ENCODE assay signal across 36 cellular contexts in the genomic region with DNA sequence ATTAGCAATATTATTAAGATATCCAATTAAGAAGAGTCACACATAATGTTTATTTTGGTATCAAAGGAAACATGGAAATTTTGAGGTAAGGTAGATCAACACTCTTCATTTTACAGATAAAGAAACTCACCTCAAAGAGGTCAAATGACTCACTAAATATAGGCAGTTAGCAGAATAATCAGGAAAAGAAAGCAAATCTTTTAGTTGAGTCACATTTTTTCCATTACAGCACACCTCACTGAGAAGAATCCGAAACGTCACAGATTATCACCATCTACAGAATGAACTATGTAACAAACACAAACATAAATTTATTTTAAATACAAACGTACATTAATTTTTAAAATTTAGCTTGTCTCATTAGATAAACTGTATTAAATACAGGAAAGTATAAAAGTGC.
"Had no signal": no experiment of that assay in that cellular context is flagged by ENCODE, and none has a peak within 500 bp of the region (broad histone marks: within the 10 kb centered on the region; RNA-seq: fewer than 3 reads in every experiment).

No MANE protein-coding gene starts in this region.

- H3K4me3 ChIP-seq: body of pancreas, breast epithelium, Peyer's patch, SJSA1 had no signal

- H3K27me3 ChIP-seq: body of pancreas, breast epithelium, Peyer's patch, SJSA1 had no signal

- H3K27ac ChIP-seq: body of pancreas, breast epithelium, KMS-11, Peyer's patch, SJSA1, VCaP had no signal

- H3K9me3 ChIP-seq: body of pancreas, Peyer's patch, SJSA1 had no signal

- H3K4me1 ChIP-seq: body of pancreas, breast epithelium, Peyer's patch, SJSA1 had no signal

- H3K36me3 ChIP-seq: breast epithelium, Peyer's patch, SJSA1 had no signal

- H3K4me2 ChIP-seq: KMS-11 had no signal

- H3K9ac ChIP-seq: KMS-11 had no signal

- DNase-seq: activated B cell treated with CpG ODN at 0.5 μM for 24 hours; activated CD4-positive, alpha-beta T cell treated with anti-CD3 and anti-CD28 coated beads for 1 hour; activated CD4-positive, alpha-beta T cell treated with anti-CD3 and anti-CD28 coated beads for 48 hours; activated CD8-positive, alpha-beta T cell treated with anti-CD3 and anti-CD28 coated beads for 36 hours; activated effector memory CD4-positive, alpha-beta T cell treated with anti-CD3 and anti-CD28 coated beads, Interleukin-2, amount 50 U/mL, for 16 hours; activated naive CD4-positive, alpha-beta T cell; activated naive CD4-positive, alpha-beta T cell treated with anti-CD3 and anti-CD28 coated beads, Interleukin-2, amount 50 U/mL, for 16 hours; activated naive CD8-positive, alpha-beta T cell treated with anti-CD3 and anti-CD28 coated beads for 36 hours; activated T-cell treated with anti-CD3 and anti-CD28 coated beads, Interleukin-2, amount 50 U/mL, for 1 hour; activated T-cell treated with anti-CD3 and anti-CD28 coated beads, Interleukin-2, amount 50 U/mL, for 72 hours; amniotic stem cell; aorta; body of pancreas; NCI-H1092 treated with DMSO at 0.1 percent for 48 hours; NCI-H1417 treated with DMSO at 0.1 percent for 48 hours; NCI-H1694 treated with DMSO at 0.1 percent for 48 hours; NCI-H2029 treated with DMSO at 0.1 percent for 48 hours; NCI-H2107; NCI-H2171; NCI-H510A; NCI-H526; NCI-H748 treated with DMSO at 0.1 percent for 48 hours; NK-92 treated with Interleukin-12 subunit alpha and Interleukin-12 subunit beta, amount 100 ng/mL, for 24 hours; PC-3; Peyer's patch; RPMI8226; SHP77 treated with DMSO at 0.1 percent for 48 hours; T-helper 1 cell; T-helper 2 cell; T-helper 9 cell had no signal

- ATAC-seq: activated CD8-positive, alpha-beta T cell treated with anti-CD3 and anti-CD28 coated beads for 36 hours; activated T-cell treated with anti-CD3 and anti-CD28 coated beads, Interleukin-2, amount 50 U/mL, for 72 hours; activated T-helper 17 cell treated with anti-CD3 and anti-CD28 coated beads, Interleukin-2, amount 50 U/mL, for 72 hours; body of pancreas; PC-3; SK-N-SH treated with all-trans-retinoic acid at 6 μM for 48 hours had no signal
